Comparison of ENCODE assay signal across 21 cellular contexts in the genomic region with DNA sequence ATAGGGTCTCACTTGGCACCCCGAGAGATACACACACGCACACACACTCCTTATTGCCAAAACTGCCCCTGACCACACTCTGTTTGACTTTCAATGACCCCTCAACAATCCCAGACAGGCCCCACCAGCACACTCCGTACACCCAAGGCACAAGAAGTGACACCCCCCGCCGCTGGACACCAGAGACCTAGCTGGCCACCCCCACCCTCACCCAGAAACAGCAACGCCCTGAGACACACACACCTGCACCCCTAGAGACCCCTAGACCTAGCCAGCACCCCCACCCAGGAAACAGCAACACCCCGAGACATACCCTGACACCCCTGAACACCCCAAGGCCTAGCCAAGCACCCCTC. TPM values are rescaled to one million over a fixed set of nuclear protein-coding genes. Genes with fewer than 3 reads are reported as not detected.
A peak's percentile ranks its signal among the peaks of the same experiment; 100 is the strongest.
DNase-seq lines count a peak whose midpoint lies in the region; ATAC-seq, FAIRE-seq and TF ChIP-seq lines count a peak whose summit lies in the region.
"Had no signal": no experiment of that assay in that cellular context is flagged by ENCODE, and none has a peak within 500 bp of the region (broad histone marks: within the 10 kb centered on the region; RNA-seq: fewer than 3 reads in every experiment).

No MANE protein-coding gene starts in this region.

- no peak for FAIRE-seq in frontal cortex (lab: Jason Lieb, UNC)
- FAIRE-seq: GM12878, islet of Langerhans, urothelium cell line had no signal

- no peaks in the 10 kb centered on the region for H4K20me1 ChIP-seq in PC-3 (ENCODE audit: low read length)

- H3K4me3 Mint-ChIP-seq in CD14-positive monocyte (peak overlapping the region in 1 of 2 donors; percentile 67), endothelial cell (ENCODE audit: unreplicated experiment) (peak overlapping the region; percentile 33), nephron (peak overlapping the region in 2 of 3 experiments; percentile 41 to 54)
- H3K4me3 Mint-ChIP-seq: activated naive CD4-positive, alpha-beta T cell treated with anti-CD3 and anti-CD28 coated beads for 36 hours; memory B cell had no signal

- H3K36me3 ChIP-seq in PC-3 (ENCODE audit: low read depth, low read length) = peaks cover 28% of the 10 kb centered on the region

- peak overlapping the region; percentile 61; the same call in 1 of the 2 replicates for H3K27ac ChIP-seq in PC-3 (ENCODE audit: low read length)
- H3K27ac ChIP-seq: heart right ventricle, SJSA1 had no signal

- POLR2A ChIA-PET in PC-3 (lab: Charles Lee; ENCODE audit: unreplicated experiment) = no interaction called here

- intact Hi-C loops in CD14-positive monocyte (cut with micrococcal nuclease) = loop anchor here (5.0 to 10.0 kb wide), 2 partner anchors 39 to 281 kb away; no protein-coding TSS in a partner anchor
- intact Hi-C loops in PC-3 (cut with micrococcal nuclease) = loop anchor here (10.0 kb wide), 1 partner anchor 341 kb away; a partner anchor contains a TSS

- peak overlapping the region in 5 of 7 donors; percentile 15 to 68 (median 50) for H3K27ac Mint-ChIP-seq in CD14-positive monocyte
- H3K27ac Mint-ChIP-seq in endothelial cell (ENCODE audit: unreplicated experiment) = peak overlapping the region; percentile 72
- peak overlapping the region; percentile 67 to 98 (median 97) for H3K27ac Mint-ChIP-seq in nephron
- H3K27ac Mint-ChIP-seq: activated naive CD4-positive, alpha-beta T cell treated with anti-CD3 and anti-CD28 coated beads for 36 hours; memory B cell; stimulated activated naive CD8-positive, alpha-beta T cell treated with anti-CD3 and anti-CD28 coated beads, Interleukin-15, amount 100 ng/mL, for 72 hours had no signal

- ATAC-seq in PC-3 (no peak), GM18861 (IDR thresholded peaks at IDR 0.05; ENCODE audit: unreplicated experiment) (no peak)

- H3K4me1 Mint-ChIP-seq in CD14-positive monocyte (peaks cover 38% of the 10 kb centered on the region), endothelial cell (ENCODE audit: unreplicated experiment) (peaks cover 13% of the 10 kb centered on the region), nephron (peaks cover 27% of the 10 kb centered on the region)

- H3K9me3 ChIP-seq in PC-3 (ENCODE audit: low read length) = no peaks in the 10 kb centered on the region
- H3K9me3 ChIP-seq: heart right ventricle had no signal

- H3F3A ChIP-seq in PC-3 (ENCODE audit: low read length, unreplicated experiment) = no peaks in the 10 kb centered on the region

- CTCF ChIA-PET in PC-3 (lab: Charles Lee) = no interaction called here

- peaks cover 7 to 11% of the 10 kb centered on the region in 2 donors for H3K36me3 Mint-ChIP-seq in CD14-positive monocyte
- H3K36me3 Mint-ChIP-seq in endothelial cell (ENCODE audit: low read depth, unreplicated experiment) = peaks cover 19% of the 10 kb centered on the region
- peaks cover 8% of the 10 kb centered on the region for H3K36me3 Mint-ChIP-seq in nephron (ENCODE audit: low read depth)

- peaks cover 0 to 12% (median 4%) of the 10 kb centered on the region in 7 donors for H3K9me3 Mint-ChIP-seq in CD14-positive monocyte
- H3K9me3 Mint-ChIP-seq in endothelial cell (ENCODE audit: unreplicated experiment) = no peaks in the 10 kb centered on the region
- H3K9me3 Mint-ChIP-seq in nephron = no peaks in the 10 kb centered on the region
- H3K9me3 Mint-ChIP-seq: activated naive CD4-positive, alpha-beta T cell treated with anti-CD3 and anti-CD28 coated beads for 36 hours; IgD-negative memory B cell; memory B cell; stimulated activated naive CD8-positive, alpha-beta T cell treated with anti-CD3 and anti-CD28 coated beads, Interleukin-15, amount 100 ng/mL, for 72 hours had no signal

- DNase-seq in CD14-positive monocyte (ENCODE audit: low spot score) (no peak), PC-3 (no peak), endothelial cell (ENCODE audit: low spot score) (no peak), NCI-H1417 (lab: John Stamatoyannopoulos, UW) (no peak), frontal cortex (ENCODE audit: low spot score in 2 of 2) (no peak)
- no peak for DNase-seq in activated naive CD4-positive, alpha-beta T cell treated with Interleukin-2 at 50 U/mL for 16 hours
- DNase-seq: cortex of kidney, heart right ventricle, NCI-H1930, NCI-H510A had no signal

- no peaks in the 10 kb centered on the region for H3K79me2 ChIP-seq in PC-3 (ENCODE audit: low read length)

- no peak overlapping the region for H3K9ac ChIP-seq in PC-3 (ENCODE audit: low read length)

- H3K27me3 Mint-ChIP-seq in CD14-positive monocyte (ENCODE audit: low read depth in 3 of 3) = peaks cover 33 to 73% (median 41%) of the 10 kb centered on the region in 3 donors
- H3K27me3 Mint-ChIP-seq in endothelial cell (ENCODE audit: unreplicated experiment) = peaks cover 33% of the 10 kb centered on the region
- H3K27me3 Mint-ChIP-seq in nephron (ENCODE audit: low read depth) = peaks cover 5% of the 10 kb centered on the region

- H3K9me2 ChIP-seq in PC-3 (replicated peaks; ENCODE audit: low read length) = no peaks in the 10 kb centered on the region

- peaks cover 29% of the 10 kb centered on the region for H3K4me1 ChIP-seq in PC-3 (ENCODE audit: insufficient read depth, low read length)

- peak overlapping the region; percentile 78; the same call in 1 of the 2 replicates for H3K4me2 ChIP-seq in PC-3 (ENCODE audit: low read length)

- no peak overlapping the region for H3K4me3 ChIP-seq in PC-3 (ENCODE audit: low read length)
- H3K4me3 ChIP-seq: GM12878, heart right ventricle, SJSA1 had no signal

- H2AFZ ChIP-seq in PC-3 (ENCODE audit: low read length) = no peak overlapping the region

- H3K27me3 ChIP-seq in PC-3 (ENCODE audit: low read length) = no peaks in the 10 kb centered on the region

- TF ChIP-seq CTCF in CD14-positive monocyte (IDR thresholded peaks at IDR 0.05) = no peak
- TF ChIP-seq CTCF in PC-3 (conservative IDR thresholded peaks at IDR 0.05; ENCODE audit: low read depth, low read length) = no peak
- no peak for TF ChIP-seq CTCF in endothelial cell (IDR thresholded peaks at IDR 0.05; ENCODE audit: unreplicated experiment)
- TF ChIP-seq CTCF in nephron (IDR thresholded peaks at IDR 0.05; ENCODE audit: unreplicated experiment in 3 of 3) = no peak

- no TSS peak for BruUV-seq in PC-3 (replicated peaks; lab: Mats Ljungman, UMichigan)

RNA-seq across cellular contexts. Expression of a gene that starts 1.1 kb away (rescaled TPM):
- not detected for polyA plus RNA-seq in CD14-positive monocyte
- total RNA-seq in PC-3 (2014; rRNA removed) (2.2 and 2.4 TPM in 2 replicates), endothelial cell (ENCODE audit: unreplicated experiment) (0.31 TPM), frontal cortex (not detected)
- total RNA-seq: activated naive CD4-positive, alpha-beta T cell treated with anti-CD3 and anti-CD28 coated beads for 36 hours; GM12878; SJSA1 had no signal
- polyA plus RNA-seq: GM12878, IgD-negative memory B cell, right cardiac atrium had no signal

RNA-seq across cellular contexts. Expression of a gene that starts 19.6 kb away (rescaled TPM):
- 1 to 10 TPM; 4.8 to 6.2 TPM for polyA plus RNA-seq in CD14-positive monocyte
- total RNA-seq in PC-3 (2014; rRNA removed) (538 and 671 TPM in 2 replicates), endothelial cell (ENCODE audit: unreplicated experiment) (106 TPM), frontal cortex (39.1 TPM)

RNA-seq across cellular contexts. Expression of a gene that starts 41.9 kb away (rescaled TPM):
- polyA plus RNA-seq in CD14-positive monocyte = 10 to 100 TPM; 59.3 to 70.9 TPM
- total RNA-seq in PC-3 (2014; rRNA removed) (167 and 178 TPM in 2 replicates), endothelial cell (ENCODE audit: unreplicated experiment) (45.7 TPM), frontal cortex (32.6 TPM)

RNA-seq across cellular contexts. Expression of a gene that starts 43.2 kb away (rescaled TPM):
- 10 to 100 TPM; 49.5 to 49.6 TPM for polyA plus RNA-seq in CD14-positive monocyte
- total RNA-seq in PC-3 (2014; rRNA removed) (186 and 238 TPM in 2 replicates), endothelial cell (ENCODE audit: unreplicated experiment) (207 TPM), frontal cortex (99.5 TPM)

RNA-seq across cellular contexts. Expression of a gene that starts 53.1 kb away (rescaled TPM):
- 10 to 100 TPM; 76.7 to 79.6 TPM for polyA plus RNA-seq in CD14-positive monocyte
- total RNA-seq in PC-3 (2014; rRNA removed) (144 and 145 TPM in 2 replicates), endothelial cell (ENCODE audit: unreplicated experiment) (116 TPM), frontal cortex (13.9 TPM)
